ENCODE assay signal across 19 cellular contexts in the genomic region with DNA sequence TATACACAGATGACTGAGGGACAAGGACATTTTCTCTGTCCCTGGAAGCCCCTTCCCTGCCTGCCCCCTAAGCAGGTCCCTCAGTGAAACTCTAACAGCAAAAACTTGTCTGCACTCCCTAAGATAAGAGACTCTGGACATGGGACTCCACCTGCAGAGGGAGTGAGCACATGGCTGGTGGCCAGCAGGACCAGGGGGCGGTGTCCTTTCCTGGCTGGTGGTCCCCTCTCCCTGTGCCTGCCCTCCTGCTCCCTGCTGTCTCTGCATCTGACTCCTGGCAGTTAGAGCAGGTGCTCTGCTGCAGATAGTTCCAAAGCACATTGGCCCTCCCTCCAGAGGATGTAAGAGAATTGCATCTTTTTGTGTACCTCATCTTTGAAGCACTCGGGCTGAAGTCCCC.
"Had no signal": no experiment of that assay in that cellular context is flagged by ENCODE, and none has a peak within 500 bp of the region (broad histone marks: within the 10 kb centered on the region; RNA-seq: fewer than 3 reads in every experiment).

No MANE protein-coding gene starts in this region.

- H3K9me3 ChIP-seq: lower lobe of right lung, neutrophil, prostate gland, sigmoid colon, testis, tibial artery had no signal

- DNase-seq: cortex of kidney; hypothalamus; immature natural killer cell; islet precursor cell; left ventricle myocardium superior; lower lobe of right lung; naive thymus-derived CD8-positive, alpha-beta T cell; nephron progenitor cell; right cardiac atrium; sigmoid colon; stimulated activated CD4-positive, alpha-beta T cell treated with anti-CD3 and anti-CD28 coated beads, Interleukin-4, amount 100 ng/mL, for 4 hours; stimulated activated naive CD8-positive, alpha-beta T cell treated with anti-CD3 and anti-CD28 coated beads, Interleukin-15, Interleukin-2, amounts not matched to agents 100 U/mL and 50 U/mL, for 24 hours; substantia nigra; testis; tibial artery had no signal

- H3K36me3 ChIP-seq: lower lobe of right lung, neutrophil, prostate gland, sigmoid colon, tibial artery had no signal

- ATAC-seq: left ventricle myocardium superior; lower lobe of right lung; naive thymus-derived CD8-positive, alpha-beta T cell; right cardiac atrium; stimulated activated memory B cell treated with anti-CD40 and anti-IgM and Interleukin-4, amounts not matched to agents 10 μg/mL and 1 μg/mL and 100 μg/mL, for 72 hours; stimulated activated naive CD8-positive, alpha-beta T cell treated with anti-CD3 and anti-CD28 coated beads, Interleukin-15, Interleukin-2, amounts not matched to agents 100 U/mL and 50 U/mL, for 24 hours had no signal

- H3K4me3 ChIP-seq: lower lobe of right lung, prostate gland, sigmoid colon, testis, tibial artery had no signal

- FAIRE-seq: frontal cortex had no signal

- H3K27me3 ChIP-seq: testis had no signal

- H3K27ac ChIP-seq: lower lobe of right lung, neutrophil, prostate gland, sigmoid colon, testis, tibial artery had no signal

- H3K4me1 ChIP-seq: lower lobe of right lung, prostate gland, sigmoid colon, testis, tibial artery had no signal
